Comparison of ENCODE assay signal across 12 cellular contexts in the genomic region with DNA sequence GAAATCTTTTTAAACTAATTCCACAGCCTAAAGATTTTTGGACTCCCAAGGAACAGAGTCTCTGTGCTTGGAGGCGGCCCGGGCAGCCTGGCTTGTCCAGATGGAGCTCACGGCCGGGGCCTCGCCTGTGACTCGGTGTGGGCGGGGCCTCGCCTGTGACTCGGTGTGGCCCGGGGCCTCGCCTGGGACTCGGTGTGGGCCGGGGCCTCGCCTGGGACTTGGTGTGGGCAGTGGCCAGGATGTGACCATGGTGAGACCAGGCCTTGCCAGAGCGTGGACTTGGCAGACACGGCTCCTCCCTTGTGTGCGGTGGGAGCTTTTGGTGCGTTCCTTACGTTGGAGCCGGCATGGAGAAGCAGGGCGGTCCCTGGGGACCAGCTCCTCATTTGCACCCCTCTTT.
A peak's percentile ranks its signal among the peaks of the same experiment; 100 is the strongest.
DNase-seq lines count a peak whose midpoint lies in the region; ATAC-seq and TF ChIP-seq lines count a peak whose summit lies in the region.
"Had no signal": no experiment of that assay in that cellular context is flagged by ENCODE, and none has a peak within 500 bp of the region (broad histone marks: within the 10 kb centered on the region; RNA-seq: fewer than 3 reads in every experiment).

No MANE protein-coding gene starts in this region.

- no peak for TF ChIP-seq POLR2A in erythroblast (IDR thresholded peaks at IDR 0.05; ENCODE audit: low read length)

- H3K4me1 Mint-ChIP-seq in stimulated activated effector memory CD8-positive, alpha-beta T cell treated with anti-CD3 and anti-CD28 coated beads, Interleukin-12 subunit alpha, Interleukin-12 subunit beta, amount 100 ng/mL, for 72 hours, result peaks cover 11% of the 10 kb centered on the region
- H3K4me1 Mint-ChIP-seq: activated naive CD8-positive, alpha-beta T cell treated with anti-CD3 and anti-CD28 coated beads, Interleukin-2, amount 50 U/mL, for 24 hours had no signal

- no peaks in the 10 kb centered on the region for H3K36me3 Mint-ChIP-seq in stimulated activated effector memory CD8-positive, alpha-beta T cell treated with anti-CD3 and anti-CD28 coated beads, Interleukin-12 subunit alpha, Interleukin-12 subunit beta, amount 100 ng/mL, for 72 hours

- no peak overlapping the region for H3K27ac Mint-ChIP-seq in stimulated activated effector memory CD8-positive, alpha-beta T cell treated with anti-CD3 and anti-CD28 coated beads, Interleukin-12 subunit alpha, Interleukin-12 subunit beta, amount 100 ng/mL, for 72 hours
- H3K27ac Mint-ChIP-seq: activated naive CD8-positive, alpha-beta T cell treated with anti-CD3 and anti-CD28 coated beads, Interleukin-2, amount 50 U/mL, for 24 hours had no signal

- no peak overlapping the region for H3K4me3 Mint-ChIP-seq in stimulated activated effector memory CD8-positive, alpha-beta T cell treated with anti-CD3 and anti-CD28 coated beads, Interleukin-12 subunit alpha, Interleukin-12 subunit beta, amount 100 ng/mL, for 72 hours
- H3K4me3 Mint-ChIP-seq: activated naive CD8-positive, alpha-beta T cell treated with anti-CD3 and anti-CD28 coated beads, Interleukin-2, amount 50 U/mL, for 24 hours had no signal

- ATAC-seq in stimulated activated effector memory CD8-positive, alpha-beta T cell treated with anti-CD3 and anti-CD28 coated beads, Interleukin-12 subunit alpha, Interleukin-12 subunit beta, amount 100 ng/mL, for 72 hours, result no peak
- no peak for ATAC-seq in GM21825 (IDR thresholded peaks at IDR 0.05; ENCODE audit: unreplicated experiment)
- no peak for ATAC-seq in GM18520 (IDR thresholded peaks at IDR 0.05; ENCODE audit: unreplicated experiment)
- ATAC-seq: activated naive CD8-positive, alpha-beta T cell treated with anti-CD3 and anti-CD28 coated beads, Interleukin-2, amount 50 U/mL, for 24 hours had no signal

- no peaks in the 10 kb centered on the region for H3K9me3 Mint-ChIP-seq in stimulated activated effector memory CD8-positive, alpha-beta T cell treated with anti-CD3 and anti-CD28 coated beads, Interleukin-12 subunit alpha, Interleukin-12 subunit beta, amount 100 ng/mL, for 72 hours

- DNase-seq in activated effector memory CD4-positive, alpha-beta T cell treated with anti-CD3 and anti-CD28 coated beads, Interleukin-2, amount 50 U/mL, for 16 hours, result peak; percentile 43
- no peak for DNase-seq in activated effector memory CD4-positive, alpha-beta T cell treated with Interleukin-2 at 50 U/mL for 16 hours
- DNase-seq in RPMI7951 (ENCODE audit: low read depth) (peak; percentile 32), iPS-NIHi7 (ENCODE audit: extremely low spot score) (peak; percentile 77), erythroblast (lab: John Stamatoyannopoulos, UW) (no peak)
- peak; percentile 1 to 35 for DNase-seq in stimulated activated effector memory CD8-positive, alpha-beta T cell treated with anti-CD3 and anti-CD28 coated beads, Interleukin-12 subunit alpha, Interleukin-12 subunit beta, amount 100 ng/mL, for 72 hours (ENCODE audit: low spot score in 2 of 2)
- DNase-seq: activated naive CD8-positive, alpha-beta T cell treated with anti-CD3 and anti-CD28 coated beads, Interleukin-2, amount 50 U/mL, for 24 hours; cerebellar nuclear complex; NCI-H2081 treated with DMSO at 0.1 percent for 48 hours; nucleus accumbens had no signal

Comparison
In these comparisons a context has a peak if more than half of its experiments do, and no peak if none do; other contexts are left out.
1. DNase-seq: peak in activated effector memory CD4-positive, alpha-beta T cell treated with anti-CD3 and anti-CD28 coated beads, Interleukin-2, amount 50 U/mL, for 16 hours (single experiment), RPMI7951 (single experiment), iPS-NIHi7 (single experiment) and stimulated activated effector memory CD8-positive, alpha-beta T cell treated with anti-CD3 and anti-CD28 coated beads, Interleukin-12 subunit alpha, Interleukin-12 subunit beta, amount 100 ng/mL, for 72 hours (2 of 2); none in activated effector memory CD4-positive, alpha-beta T cell treated with Interleukin-2 at 50 U/mL for 16 hours (single experiment) and erythroblast (0 of 2).